15 cellular contexts compared by ENCODE assay signal in genomic region chrX:17040711-17041110, GRCh38.
DNase-seq lines count a peak whose midpoint lies in the region; TF ChIP-seq lines count a peak whose summit lies in the region.
"Had no signal": no experiment of that assay in that cellular context is flagged by ENCODE, and none has a peak within 500 bp of the region (broad histone marks: within the 10 kb centered on the region; RNA-seq: fewer than 3 reads in every experiment).

No MANE protein-coding gene starts in this region.

- H3K27me3 ChIP-seq in brain microvascular endothelial cell (replicated peaks), result peaks cover 6% of the 10 kb centered on the region

- DNase-seq in LHCN-M2 (ENCODE audit: low read depth), result peak; percentile 36
- DNase-seq in RPMI7951 (ENCODE audit: low read depth), result peak; percentile 60
- peak; percentile 3 for DNase-seq in foreskin melanocyte
- no peak for DNase-seq in cerebellar nuclear complex (lab: John Stamatoyannopoulos, UW)
- DNase-seq in GM19240 (ENCODE audit: insufficient read length, low spot score), result no peak
- DNase-seq in brain microvascular endothelial cell, result no peak
- DNase-seq: Calu3; CD8-positive, alpha-beta T cell; DMS79 treated with DMSO at 0.1 percent for 48 hours; H7; HFFc6 had no signal

- no peak overlapping the region for H3K4me3 ChIP-seq in brain microvascular endothelial cell (ENCODE audit: low read depth, low read length)
- H3K4me3 ChIP-seq: BLaER1 treated with 17β-estradiol and CSF1 and Interleukin-3, amounts not matched to agents 10 nM and 100 nM; GM12878; GM23338 had no signal

- H3K36me3 ChIP-seq in brain microvascular endothelial cell (replicated peaks), result no peaks in the 10 kb centered on the region
- H3K36me3 ChIP-seq: BLaER1 treated with 17β-estradiol and CSF1 and Interleukin-3, amounts not matched to agents 10 nM and 100 nM had no signal

- no peak overlapping the region for H3K27ac ChIP-seq in brain microvascular endothelial cell
- H3K27ac ChIP-seq: BLaER1 treated with 17β-estradiol and CSF1 and Interleukin-3, amounts not matched to agents 10 nM and 100 nM; HL-60 had no signal

- in situ Hi-C loops in brain microvascular endothelial cell (cut with HindIII; ENCODE audit: low pct_ligation_motif_present, low sequenced_read_pairs), result no loop called here

- no peak for TF ChIP-seq CTCF in brain microvascular endothelial cell (IDR thresholded peaks at IDR 0.05; ENCODE audit: low read depth, low read length, missing control alignments)

Comparison
In these comparisons a context has a peak if more than half of its experiments do, and no peak if none do; other contexts are left out.
1. DNase-seq: peak in LHCN-M2 (single experiment), RPMI7951 (single experiment) and foreskin melanocyte (single experiment); none in cerebellar nuclear complex (0 of 2), GM19240 (single experiment) and brain microvascular endothelial cell (single experiment).